11 cellular contexts compared by ENCODE assay signal in the genomic region with DNA sequence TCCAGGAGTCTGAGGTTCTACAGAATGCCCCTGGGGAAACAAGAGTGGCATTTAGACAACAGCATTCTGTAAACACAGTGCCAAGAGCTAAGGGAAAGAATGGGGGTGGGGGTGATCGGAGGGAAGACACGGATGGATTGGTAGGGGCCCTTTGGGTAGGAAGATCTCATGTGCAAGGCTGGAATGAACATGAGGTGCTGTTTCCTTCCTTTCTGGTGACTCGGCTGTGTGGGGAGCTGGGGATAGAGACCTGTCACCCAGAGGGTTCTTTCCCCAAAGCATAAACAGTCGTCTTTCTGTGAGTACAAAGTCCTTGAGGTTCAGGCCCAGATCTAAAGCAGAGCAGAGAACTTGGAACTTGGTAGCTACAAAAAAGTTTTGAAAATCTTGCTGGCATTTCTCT. TPM values are rescaled to one million over a fixed set of nuclear protein-coding genes. Genes with fewer than 3 reads are reported as not detected.
DNase-seq lines count a peak whose midpoint lies in the region; ATAC-seq, FAIRE-seq and TF ChIP-seq lines count a peak whose summit lies in the region.
"Had no signal": no experiment of that assay in that cellular context is flagged by ENCODE, and none has a peak within 500 bp of the region (broad histone marks: within the 10 kb centered on the region; RNA-seq: fewer than 3 reads in every experiment).

No MANE protein-coding gene starts in this region.

- ATAC-seq in mucosa of descending colon (peak; percentile 19), GM18502 (IDR thresholded peaks at IDR 0.05; ENCODE audit: poor library complexity, unreplicated experiment) (no peak)

- no peak for FAIRE-seq in endothelial cell of umbilical vein (lab: Jason Lieb, UNC)

- H3K4me2 ChIP-seq in endothelial cell of umbilical vein (ENCODE audit: insufficient read depth, low read length) = no peak overlapping the region

- H3K4me3 Mint-ChIP-seq in immature natural killer cell = no peak overlapping the region
- H3K4me3 Mint-ChIP-seq: T-helper 2 cell treated with Interferon-gamma antibody and Interleukin-4, amounts not matched to agents 5 μg/mL and 100 μg/mL, for 36 hours had no signal

- intact Hi-C loops in endothelial cell of umbilical vein (cut with micrococcal nuclease) (loop anchor here (5.0 kb wide), 1 partner anchor 448 kb away; a partner anchor contains a TSS), mucosa of descending colon (cut with DNase I, micrococcal nuclease) (no loop called here), thyroid gland (cut with DNase I) (no loop called here)

- dilution Hi-C loops in endothelial cell of umbilical vein (cut with MboI; ENCODE audit: extremely low pct_ligation_motif_present, low sequenced_read_pairs) = no loop called here

- no TSS peak for BruUV-seq in endothelial cell of umbilical vein (replicated peaks; lab: Mats Ljungman, UMichigan)

- no peaks in the 10 kb centered on the region for H3K9me3 Mint-ChIP-seq in immature natural killer cell
- H3K9me3 Mint-ChIP-seq: T-helper 2 cell treated with Interferon-gamma antibody and Interleukin-4, amounts not matched to agents 5 μg/mL and 100 μg/mL, for 36 hours had no signal

- H3K36me3 Mint-ChIP-seq in immature natural killer cell = peaks cover 8 to 16% (median 15%) of the 10 kb centered on the region in 3 donors

- H3K27me3 Mint-ChIP-seq in immature natural killer cell (ENCODE audit: low read depth in 3 of 3) = peaks cover 0 to 2% (median 1%) of the 10 kb centered on the region in 3 donors

- H3K27ac ChIP-seq in endothelial cell of umbilical vein (ENCODE audit: insufficient read depth, low read depth, low read length) (peak overlapping the region; percentile 5), thyroid gland (peak overlapping the region; percentile 37 to 95 (median 92))

- H3K79me2 ChIP-seq in endothelial cell of umbilical vein (ENCODE audit: control insufficient read depth, insufficient read depth, low read length) = peaks cover 63% of the 10 kb centered on the region

- 34 to 58% methylated on average over 4 of the region's 4 CpGs for WGBS in thyroid gland, 2 donors

- H3K27me3 ChIP-seq in endothelial cell of umbilical vein (ENCODE audit: control insufficient read depth in 2 of 2, insufficient read depth in 2 of 2, low read length in 2 of 2) (no peaks in the 10 kb centered on the region), thyroid gland (no peaks in the 10 kb centered on the region)

- H3K36me3 ChIP-seq in endothelial cell of umbilical vein (ENCODE audit: control insufficient read depth in 2 of 2, extremely low read depth in 1 of 2, insufficient read depth in 2 of 2, low read length in 2 of 2) (peaks cover 16 to 22% of the 10 kb centered on the region in 2 experiments), mucosa of descending colon (ENCODE audit: low read depth) (peaks cover 9% of the 10 kb centered on the region), thyroid gland (peaks cover 16 to 18% of the 10 kb centered on the region in 2 donors)

- H3K4me3 ChIP-seq in endothelial cell of umbilical vein (replicated peaks in 1 of 3; ENCODE audit: insufficient read depth in 1 of 3, low read depth in 1 of 3, low read length in 3 of 3) (no peak overlapping the region), mucosa of descending colon (no peak overlapping the region), thyroid gland (replicated peaks in 1 of 3) (no peak overlapping the region)

- CTCF ChIA-PET in endothelial cell of umbilical vein (lab: Charles Lee) = interaction anchor here (1.2 to 2.4 kb wide), 2 partner anchors 40 to 206 kb away, joined by 3 to 7 read pairs; no protein-coding TSS in a partner anchor

- POLR2A ChIA-PET in endothelial cell of umbilical vein (lab: Charles Lee) = interaction anchor here (0.7 to 2.4 kb wide), 4 partner anchors 9 to 205 kb away, joined by 3 to 7 read pairs (median 6); a partner anchor contains a TSS

- H3K4me1 ChIP-seq in endothelial cell of umbilical vein (ENCODE audit: control insufficient read depth, extremely low read depth, insufficient read depth, low read length) = peaks cover 54% of the 10 kb centered on the region
- H3K4me1 ChIP-seq in mucosa of descending colon (ENCODE audit: low read depth) = peaks cover 59% of the 10 kb centered on the region
- peaks cover 52 to 70% of the 10 kb centered on the region in 2 donors for H3K4me1 ChIP-seq in thyroid gland

- H3K9me3 ChIP-seq in endothelial cell of umbilical vein (replicated peaks; ENCODE audit: control insufficient read depth, insufficient read depth, low read length) (no peaks in the 10 kb centered on the region), mucosa of descending colon (no peaks in the 10 kb centered on the region), thyroid gland (no peaks in the 10 kb centered on the region)

- peaks cover 2% of the 10 kb centered on the region for H4K20me1 ChIP-seq in endothelial cell of umbilical vein (replicated peaks; ENCODE audit: control insufficient read depth, extremely low read depth, insufficient read depth, low read length)

- TF ChIP-seq POLR2A in endothelial cell of umbilical vein (IDR thresholded peaks at IDR 0.05; ENCODE audit: low read depth, low read length) = no peak
- TF ChIP-seq POLR2A in thyroid gland (IDR thresholded peaks at IDR 0.05) = no peak

- H3K9me1 ChIP-seq in endothelial cell of umbilical vein (replicated peaks; ENCODE audit: control insufficient read depth, extremely low read depth, insufficient read depth, low read length) = no peaks in the 10 kb centered on the region

- H3K4me1 Mint-ChIP-seq in immature natural killer cell = peaks cover 12 to 26% of the 10 kb centered on the region in 2 donors

- TF ChIP-seq CTCF in endothelial cell of umbilical vein (IDR thresholded peaks at IDR 0.05; ENCODE audit: extremely low read depth in 1 of 2, insufficient read depth in 1 of 2, low read depth in 1 of 2, low read length in 2 of 2) (no peak), mucosa of descending colon (IDR thresholded peaks at IDR 0.05) (no peak), thyroid gland (IDR thresholded peaks at IDR 0.05) (no peak)

- no peak overlapping the region for H2AFZ ChIP-seq in endothelial cell of umbilical vein (ENCODE audit: low read depth, low read length)

- peak; percentile 47 for DNase-seq in RPMI7951 (ENCODE audit: low read depth)
- DNase-seq in endothelial cell of umbilical vein (ENCODE audit: low read depth, low spot score) = peak; percentile 24
- DNase-seq in mucosa of descending colon = no peak
- DNase-seq in thyroid gland = no peak
- DNase-seq in mesenteric fat pad (ENCODE audit: low spot score) = no peak
- DNase-seq in immature natural killer cell = no peak
- no peak for DNase-seq in NCI-H1105 treated with DMSO at 0.1 percent for 48 hours (lab: John Stamatoyannopoulos, UW)
- DNase-seq: MV-4-11; stimulated activated CD8-positive, alpha-beta memory T cell treated with anti-CD3 and anti-CD28 coated beads, Interleukin-4, amount 100 ng/mL, for 48 hours had no signal

- H3K9ac ChIP-seq in endothelial cell of umbilical vein (replicated peaks; ENCODE audit: extremely low read depth, insufficient read depth, low read length) = no peak overlapping the region

- H3K27ac Mint-ChIP-seq in immature natural killer cell = peak overlapping the region in 1 of 6 donors; percentile 36
- H3K27ac Mint-ChIP-seq: T-helper 2 cell treated with Interferon-gamma antibody and Interleukin-4, amounts not matched to agents 5 μg/mL and 100 μg/mL, for 36 hours had no signal

TF ChIP-seq in endothelial cell of umbilical vein, 7 proteins besides CTCF, POLR2A, EP300 and RAD21:
- TF ChIP-seq MYC (IDR thresholded peaks at IDR 0.05; ENCODE audit: low read depth, low read length) = no peak
- peak; percentile 10 for TF ChIP-seq POLR2AphosphoS5 (IDR thresholded peaks at IDR 0.05; ENCODE audit: insufficient read depth, low read depth, low read length)
- TF ChIP-seq JUN (IDR thresholded peaks at IDR 0.05; ENCODE audit: borderline replicate concordance, insufficient read depth, insufficient read length, low read depth) = no peak

RNA-seq across cellular contexts. Expression of a gene that starts 11.7 kb away (rescaled TPM):
- 1,035 and 1,151 TPM in 2 replicates for total RNA-seq in RPMI7951 (2014; rRNA removed; shearing (Covaris generic))
- total RNA-seq in endothelial cell of umbilical vein = 558 and 678 TPM in 2 replicates
- 518 and 528 TPM in 2 replicates for polyA plus RNA-seq in endothelial cell of umbilical vein
- 740 and 824 TPM in 2 replicates for polyA plus RNA-seq in endothelial cell of umbilical vein (2011; cell fraction: cytosol; rRNA removed)
- 2,079 and 2,156 TPM in 2 replicates for polyA plus RNA-seq in endothelial cell of umbilical vein (2011; cell fraction: nucleus; rRNA removed)
- 679 and 811 TPM in 2 replicates for polyA plus RNA-seq in endothelial cell of umbilical vein (2012)
- 828 and 932 TPM in 2 replicates for polyA minus RNA-seq in endothelial cell of umbilical vein
- polyA minus RNA-seq in endothelial cell of umbilical vein (2011; cell fraction: cytosol; rRNA and poly(A)+ RNA removed) = 30.8 TPM
- polyA minus RNA-seq in endothelial cell of umbilical vein (2011; cell fraction: nucleus; rRNA and poly(A)+ RNA removed) = 2,251 and 2,264 TPM in 2 replicates
- 1,000 to 10,000 TPM in 1 of 3 donors, 100 to 1,000 TPM in 2; 613 to 1,704 (median 696) TPM for total RNA-seq in mucosa of descending colon
- total RNA-seq in thyroid gland = 100 to 1,000 TPM; 116 to 307 (median 226) TPM
- 154 TPM for total RNA-seq in mesenteric fat pad
- 10 to 100 TPM in 1 of 3 donors, 1 to 10 TPM in 2; 9.1 to 11.9 (median 9.2) TPM for polyA plus RNA-seq in immature natural killer cell

Comparison
In these comparisons a context has a peak if more than half of its experiments do, and no peak if none do; other contexts are left out.
1. DNase-seq: peak in RPMI7951 (single experiment) and endothelial cell of umbilical vein (single experiment); none in mucosa of descending colon (0 of 3), thyroid gland (0 of 2), mesenteric fat pad (single experiment), immature natural killer cell (0 of 3) and NCI-H1105 treated with DMSO at 0.1 percent for 48 hours (single experiment).